ENCODE assay signal across 1 cellular context in the genomic region with DNA sequence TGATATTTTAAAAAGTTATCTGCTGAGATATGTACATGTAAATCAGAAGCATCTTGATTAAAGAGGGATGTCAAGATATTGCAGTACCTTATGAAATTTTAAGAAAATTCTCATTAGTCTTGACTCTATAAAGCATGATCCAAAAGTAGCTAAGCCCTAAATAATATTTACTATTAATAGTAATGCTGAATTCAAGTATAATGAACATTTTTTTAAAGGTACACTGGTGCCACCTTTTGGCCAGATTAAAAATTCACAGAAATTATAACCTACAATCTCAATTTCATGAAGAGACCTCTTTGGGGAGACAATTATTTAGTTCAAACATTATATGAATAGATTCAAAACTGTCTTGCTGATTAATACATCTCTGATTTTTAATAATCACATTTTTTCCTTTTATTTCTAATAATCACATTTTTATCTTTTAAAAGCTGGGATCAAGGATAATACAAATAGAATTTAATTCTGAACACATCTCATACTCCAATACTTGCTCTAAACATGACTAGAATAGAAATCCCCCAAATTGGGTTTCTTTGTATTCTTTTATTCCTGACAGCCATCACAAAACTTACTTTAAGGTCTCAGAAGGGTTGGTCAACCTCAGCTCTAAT.
TF ChIP-seq lines count a peak whose summit lies in the region.

No MANE protein-coding gene starts in this region.

TF ChIP-seq in liver, 16 proteins besides CTCF, POLR2A, EP300 and RAD21 (continued from another document):
- TF ChIP-seq, protein P1, sequence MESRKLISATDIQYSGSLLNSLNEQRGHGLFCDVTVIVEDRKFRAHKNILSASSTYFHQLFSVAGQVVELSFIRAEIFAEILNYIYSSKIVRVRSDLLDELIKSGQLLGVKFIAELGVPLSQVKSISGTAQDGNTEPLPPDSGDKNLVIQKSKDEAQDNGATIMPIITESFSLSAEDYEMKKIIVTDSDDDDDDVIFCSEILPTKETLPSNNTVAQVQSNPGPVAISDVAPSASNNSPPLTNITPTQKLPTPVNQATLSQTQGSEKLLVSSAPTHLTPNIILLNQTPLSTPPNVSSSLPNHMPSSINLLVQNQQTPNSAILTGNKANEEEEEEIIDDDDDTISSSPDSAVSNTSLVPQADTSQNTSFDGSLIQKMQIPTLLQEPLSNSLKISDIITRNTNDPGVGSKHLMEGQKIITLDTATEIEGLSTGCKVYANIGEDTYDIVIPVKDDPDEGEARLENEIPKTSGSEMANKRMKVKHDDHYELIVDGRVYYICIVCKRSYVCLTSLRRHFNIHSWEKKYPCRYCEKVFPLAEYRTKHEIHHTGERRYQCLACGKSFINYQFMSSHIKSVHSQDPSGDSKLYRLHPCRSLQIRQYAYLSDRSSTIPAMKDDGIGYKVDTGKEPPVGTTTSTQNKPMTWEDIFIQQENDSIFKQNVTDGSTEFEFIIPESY (IDR thresholded peaks at IDR 0.05): no peak
